Comparison of ENCODE assay signal across 15 cellular contexts in the genomic region with DNA sequence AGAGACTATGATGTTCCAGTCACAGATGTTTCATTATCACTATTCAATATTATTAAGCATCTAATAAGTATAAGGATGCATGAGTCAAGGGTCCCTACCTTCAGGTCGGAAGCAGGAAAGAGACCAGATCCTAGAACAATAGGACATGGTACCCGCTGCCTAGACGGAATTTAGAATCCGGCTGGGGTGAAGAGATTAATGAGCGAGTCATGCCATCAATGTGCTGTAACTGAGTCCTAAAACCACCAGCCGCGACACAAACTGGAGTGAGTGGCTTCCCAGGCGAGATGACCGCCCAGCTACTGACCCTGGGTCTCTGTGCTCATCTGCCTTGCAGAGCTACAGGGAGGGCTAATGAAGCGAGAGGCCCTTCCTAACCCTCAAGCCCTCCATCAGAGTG.
"Had no signal": no experiment of that assay in that cellular context is flagged by ENCODE, and none has a peak within 500 bp of the region (broad histone marks: within the 10 kb centered on the region; RNA-seq: fewer than 3 reads in every experiment).

No MANE protein-coding gene starts in this region.

- H3K27me3 Mint-ChIP-seq: activated CD4-positive, alpha-beta memory T cell treated with anti-CD3 and anti-CD28 coated beads for 36 hours; brain had no signal

- ATAC-seq: pancreas had no signal

- H3K4me1 ChIP-seq: pancreas, tibial artery, uterus had no signal

- DNase-seq: activated CD4-positive, alpha-beta memory T cell treated with anti-CD3 and anti-CD28 coated beads for 36 hours; activated naive CD4-positive, alpha-beta T cell treated with anti-CD3 and anti-CD28 coated beads for 36 hours; activated T-cell treated with anti-CD3 and anti-CD28 coated beads, Interleukin-2, amount 50 U/mL, for 48 hours; amniotic stem cell; cerebellar nuclear complex; foreskin fibroblast; left ventricle myocardium inferior; mesenchymal stem cell; pancreas; stimulated activated CD4-positive, alpha-beta T cell treated with anti-CD3 and anti-CD28 coated beads, Interleukin-4, amount 100 ng/mL, for 24 hours; tibial artery; uterus had no signal

- H3K27ac Mint-ChIP-seq: activated CD4-positive, alpha-beta memory T cell treated with anti-CD3 and anti-CD28 coated beads for 36 hours; activated naive CD4-positive, alpha-beta T cell treated with anti-CD3 and anti-CD28 coated beads for 36 hours; brain had no signal

- H3K9me3 Mint-ChIP-seq: activated CD4-positive, alpha-beta memory T cell treated with anti-CD3 and anti-CD28 coated beads for 36 hours; activated naive CD4-positive, alpha-beta T cell treated with anti-CD3 and anti-CD28 coated beads for 36 hours; brain; neural crest cell had no signal

- H3K36me3 ChIP-seq: uterus had no signal

- H3K9me3 ChIP-seq: esophagus muscularis mucosa, left ventricle myocardium inferior, pancreas, tibial artery, uterus had no signal

- H3K4me3 ChIP-seq: esophagus muscularis mucosa, left ventricle myocardium inferior, pancreas, tibial artery, uterus had no signal

- H3K4me3 Mint-ChIP-seq: activated CD4-positive, alpha-beta memory T cell treated with anti-CD3 and anti-CD28 coated beads for 36 hours; activated naive CD4-positive, alpha-beta T cell treated with anti-CD3 and anti-CD28 coated beads for 36 hours; brain; neural crest cell had no signal

- H3K27me3 ChIP-seq: esophagus muscularis mucosa, pancreas, tibial artery, uterus had no signal

- H3K27ac ChIP-seq: esophagus muscularis mucosa, left ventricle myocardium inferior, pancreas, tibial artery, uterus had no signal
